ENCODE assay signal across 27 cellular contexts in genomic region chr3:61168286-61168685, GRCh38.
"Had no signal": no experiment of that assay in that cellular context is flagged by ENCODE, and none has a peak within 500 bp of the region (broad histone marks: within the 10 kb centered on the region; RNA-seq: fewer than 3 reads in every experiment).

No MANE protein-coding gene starts in this region.

- H3K4me2 ChIP-seq: SK-N-SH had no signal

- H3K27me3 Mint-ChIP-seq: IgD-negative memory B cell had no signal

- DNase-seq: MV-4-11; NCI-H1048; NCI-H1105; NCI-H1417; NCI-H1436 treated with DMSO at 0.1 percent for 48 hours; NCI-H1694; NCI-H2029; NCI-H2081 treated with DMSO at 0.1 percent for 48 hours; NCI-H2171; NCI-H226; NCI-H446; NCI-H510A; NCI-H524 treated with DMSO at 0.1 percent for 48 hours; NCI-H69; NCI-H774; NK-92 treated with Interleukin-12 subunit alpha and Interleukin-12 subunit beta, amount 100 ng/mL, for 24 hours; PC-3; SHP77; SK-N-SH; SW 1271; T-helper 1 cell had no signal

- H3K4me3 ChIP-seq: K562 had no signal

- ATAC-seq: K562, Panc1, PC-3 had no signal

- H3K4me3 Mint-ChIP-seq: IgD-negative memory B cell had no signal

- FAIRE-seq: HTR-8/SVneo, K562 had no signal

- H3K27ac ChIP-seq: HL-60, RWPE1 had no signal

- H3K27ac Mint-ChIP-seq: IgD-negative memory B cell had no signal

- H3K9ac ChIP-seq: SK-N-SH had no signal

- H3K9me3 ChIP-seq: SK-N-SH had no signal

- H3K4me1 Mint-ChIP-seq: IgD-negative memory B cell had no signal
